ENCODE assay signal across 18 cellular contexts in the genomic region with DNA sequence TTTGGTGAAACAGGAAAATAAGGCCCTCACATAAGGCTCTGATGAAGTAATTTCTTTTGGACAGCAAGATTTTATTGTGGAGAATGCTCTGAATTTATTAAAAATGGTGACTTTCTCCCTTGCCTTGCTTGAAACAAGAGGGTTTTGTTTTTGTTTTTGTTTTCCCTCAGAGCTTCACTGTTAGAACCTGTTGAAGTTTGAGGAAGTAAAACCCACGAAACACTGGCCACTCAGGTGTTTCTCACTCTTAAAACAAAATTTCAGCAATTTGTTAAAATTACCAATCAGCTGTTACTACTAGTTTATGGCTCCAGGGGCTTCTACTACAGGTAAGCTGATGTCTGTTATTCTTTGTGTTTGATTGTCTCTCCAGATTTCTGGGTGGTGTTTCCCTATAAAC.
A peak's percentile ranks its signal among the peaks of the same experiment; 100 is the strongest.
DNase-seq lines count a peak whose midpoint lies in the region; ATAC-seq, FAIRE-seq and TF ChIP-seq lines count a peak whose summit lies in the region.
"Had no signal": no experiment of that assay in that cellular context is flagged by ENCODE, and none has a peak within 500 bp of the region (broad histone marks: within the 10 kb centered on the region; RNA-seq: fewer than 3 reads in every experiment).

No MANE protein-coding gene starts in this region.

- peak; percentile 53 for ATAC-seq in GM19372 (IDR thresholded peaks at IDR 0.05; ENCODE audit: low read depth, unreplicated experiment)
- peak; percentile 79 for ATAC-seq in GM21717 (IDR thresholded peaks at IDR 0.05; ENCODE audit: unreplicated experiment)
- ATAC-seq in HG03135 (IDR thresholded peaks at IDR 0.05; ENCODE audit: unreplicated experiment): peak; percentile 74
- ATAC-seq in HepG2: no peak
- ATAC-seq in activated CD8-positive, alpha-beta memory T cell treated with anti-CD3 and anti-CD28 coated beads, Interleukin-2, amount 10 ng/mL, durations not matched to agents 7 days and 5 days: no peak
- no peak for ATAC-seq in left ventricle myocardium superior
- ATAC-seq: right cardiac atrium had no signal

- TF ChIP-seq CTCF in GM12865 (IDR thresholded peaks at IDR 0.05; ENCODE audit: insufficient read depth, low read depth, low read length, missing control alignments) (no peak), HepG2 (CRISPR knock-in tag; IDR thresholded peaks at IDR 0.05) (no peak)

- H3K27me3 Mint-ChIP-seq in activated CD8-positive, alpha-beta memory T cell treated with anti-CD3 and anti-CD28 coated beads, Interleukin-2, amount 10 ng/mL, durations not matched to agents 7 days and 5 days: no peaks in the 10 kb centered on the region

- intact Hi-C loops in HepG2 (cut with micrococcal nuclease; ENCODE audit: unreplicated experiment): no loop called here
- intact Hi-C loops in left ventricle myocardium superior (cut with micrococcal nuclease): no loop called here

- no peak overlapping the region for H3K27ac ChIP-seq in HepG2 (ENCODE audit: extremely low read length, insufficient read depth, low read length)
- H3K27ac ChIP-seq in GM23248: no peak overlapping the region

- DNase-seq in GM12865 (ENCODE audit: low read depth) (peak; percentile 53), HepG2 (ENCODE audit: low spot score) (no peak), GM23248 (no peak), left ventricle myocardium superior (no peak)
- no peak for DNase-seq in activated CD8-positive, alpha-beta memory T cell treated with anti-CD3 and anti-CD28 coated beads, Interleukin-2, amount 10 ng/mL, durations not matched to agents 7 days and 5 days
- DNase-seq: activated naive CD4-positive, alpha-beta T cell treated with anti-CD3 and anti-CD28 coated beads, Interleukin-2, amount 50 U/mL, for 16 hours; C1 segment of cervical spinal cord; dermis blood vessel endothelial cell; DMS79; islet precursor cell; midbrain; NCI-H2029 treated with DMSO at 0.1 percent for 48 hours; right cardiac atrium; stimulated activated CD4-positive, alpha-beta T cell treated with anti-CD3 and anti-CD28 coated beads, Interleukin-1b, Interleukin-23, amount 100 ng/mL, for 48 hours; T-helper 1 cell had no signal

- no peaks in the 10 kb centered on the region for H3K36me3 Mint-ChIP-seq in activated CD8-positive, alpha-beta memory T cell treated with anti-CD3 and anti-CD28 coated beads, Interleukin-2, amount 10 ng/mL, durations not matched to agents 7 days and 5 days

- no TSS peak for BruUV-seq in HepG2 (replicated peaks; lab: Mats Ljungman, UMichigan)

- 4% methylated on average over 1 of the region's 1 CpG for WGBS in HepG2 (ENCODE audit: low lambda C conversion rate)
- WGBS in GM23248 (ENCODE audit: low coverage in 1 of 2, low lambda C conversion rate in 2 of 2, missing lambda C conversion rate in 2 of 2), 2 experiments: 38 to 65% methylated on average over 1 of the region's 1 CpG

- H3K4me3 Mint-ChIP-seq in activated CD8-positive, alpha-beta memory T cell treated with anti-CD3 and anti-CD28 coated beads, Interleukin-2, amount 10 ng/mL, durations not matched to agents 7 days and 5 days: no peak overlapping the region

- no peak overlapping the region for H3K4me2 ChIP-seq in HepG2 (ENCODE audit: low read depth, low read length)
- H3K4me2 ChIP-seq in GM23248 (ENCODE audit: unreplicated experiment): no peak overlapping the region

- H4K20me1 ChIP-seq in HepG2 (ENCODE audit: insufficient read depth, low read length) (no peaks in the 10 kb centered on the region), GM23248 (ENCODE audit: insufficient read depth) (no peaks in the 10 kb centered on the region)

- POLR2A ChIA-PET in HepG2 (lab: Yijun Ruan, JAX): no interaction called here

- in situ Hi-C loops in HepG2 (cut with HindIII; ENCODE audit: extremely low pct_ligation_motif_present, low pct_unique_long_range_greater_than_20kb) (no loop called here), GM23248 (cut with MboI) (no loop called here)

- H2AFZ ChIP-seq in HepG2 (ENCODE audit: low read length): no peak overlapping the region
- no peak overlapping the region for H2AFZ ChIP-seq in GM23248

- H3K4me3 ChIP-seq in GM12865 (ENCODE audit: low read depth, low read length) (no peak overlapping the region), HepG2 (replicated peaks in 1 of 3; ENCODE audit: insufficient read depth in 1 of 3, low read depth in 2 of 3, low read length in 3 of 3) (no peak overlapping the region), GM23248 (no peak overlapping the region)

- no peak overlapping the region for H3K27ac Mint-ChIP-seq in activated CD8-positive, alpha-beta memory T cell treated with anti-CD3 and anti-CD28 coated beads, Interleukin-2, amount 10 ng/mL, durations not matched to agents 7 days and 5 days

- H3K9ac ChIP-seq in HepG2 (ENCODE audit: insufficient read depth, low read depth, low read length) (no peak overlapping the region), GM23248 (no peak overlapping the region)

- no peaks in the 10 kb centered on the region for H3K4me1 ChIP-seq in HepG2 (ENCODE audit: insufficient read depth, low read length)
- no peaks in the 10 kb centered on the region for H3K4me1 ChIP-seq in GM23248 (ENCODE audit: insufficient read depth)

- H3F3A ChIP-seq in GM23248 (ENCODE audit: insufficient read depth): no peaks in the 10 kb centered on the region

- H3K9me2 ChIP-seq in GM23248 (ENCODE audit: insufficient read depth): no peaks in the 10 kb centered on the region

- no peak for FAIRE-seq in HepG2 (lab: Jason Lieb, UNC)

- H3K9me3 ChIP-seq in HepG2 (ENCODE audit: low read length) (no peaks in the 10 kb centered on the region), GM23248 (ENCODE audit: low read depth) (no peaks in the 10 kb centered on the region)

- H3K79me2 ChIP-seq in HepG2 (ENCODE audit: insufficient read depth, low read length) (no peaks in the 10 kb centered on the region), GM23248 (ENCODE audit: insufficient read depth) (no peaks in the 10 kb centered on the region)

- no peaks in the 10 kb centered on the region for H3K27me3 ChIP-seq in HepG2 (ENCODE audit: control insufficient read depth in 1 of 2, insufficient read depth in 2 of 2, low read length in 2 of 2)
- no peaks in the 10 kb centered on the region for H3K27me3 ChIP-seq in GM23248 (replicated peaks; ENCODE audit: insufficient read depth)

- peaks cover 5% of the 10 kb centered on the region for H3K9me3 Mint-ChIP-seq in activated CD8-positive, alpha-beta memory T cell treated with anti-CD3 and anti-CD28 coated beads, Interleukin-2, amount 10 ng/mL, durations not matched to agents 7 days and 5 days (ENCODE audit: low read depth)

- TF ChIP-seq POLR2A in HepG2 (IDR thresholded peaks at IDR 0.05; ENCODE audit: insufficient read depth in 1 of 2, low read depth in 2 of 2, low read length in 2 of 2): no peak

- no peaks in the 10 kb centered on the region for H3K36me3 ChIP-seq in HepG2 (replicated peaks in 1 of 2; ENCODE audit: control insufficient read depth in 1 of 2, insufficient read depth in 2 of 2, low read length in 2 of 2)
- no peaks in the 10 kb centered on the region for H3K36me3 ChIP-seq in GM23248 (ENCODE audit: low read depth)

- no peak for TF ChIP-seq EP300 in HepG2 (IDR thresholded peaks at IDR 0.05; ENCODE audit: low read depth in 2 of 2, low read length in 2 of 2)
- TF ChIP-seq EP300 in HepG2 (CRISPR knock-in tag; IDR thresholded peaks at IDR 0.05; ENCODE audit: borderline replicate concordance): no peak

- CTCF ChIA-PET in HepG2 (lab: Yijun Ruan, JAX; ENCODE audit: low intra/inter-chr PET ratio, low total read pairs): no interaction called here
- CTCF ChIA-PET in activated CD8-positive, alpha-beta memory T cell treated with anti-CD3 and anti-CD28 coated beads, Interleukin-2, amount 10 ng/mL, durations not matched to agents 7 days and 5 days (lab: Charles Lee): no interaction called here

- no peak for TF ChIP-seq RAD21 in HepG2 (CRISPR knock-in tag; IDR thresholded peaks at IDR 0.05)

- peaks cover 4% of the 10 kb centered on the region for H3K4me1 Mint-ChIP-seq in activated CD8-positive, alpha-beta memory T cell treated with anti-CD3 and anti-CD28 coated beads, Interleukin-2, amount 10 ng/mL, durations not matched to agents 7 days and 5 days

TF ChIP-seq in HepG2, 621 proteins besides CTCF, POLR2A, EP300 and RAD21:
- no peak for TF ChIP-seq ZNF678 (CRISPR knock-in tag; IDR thresholded peaks at IDR 0.05)
- TF ChIP-seq, protein P1, sequence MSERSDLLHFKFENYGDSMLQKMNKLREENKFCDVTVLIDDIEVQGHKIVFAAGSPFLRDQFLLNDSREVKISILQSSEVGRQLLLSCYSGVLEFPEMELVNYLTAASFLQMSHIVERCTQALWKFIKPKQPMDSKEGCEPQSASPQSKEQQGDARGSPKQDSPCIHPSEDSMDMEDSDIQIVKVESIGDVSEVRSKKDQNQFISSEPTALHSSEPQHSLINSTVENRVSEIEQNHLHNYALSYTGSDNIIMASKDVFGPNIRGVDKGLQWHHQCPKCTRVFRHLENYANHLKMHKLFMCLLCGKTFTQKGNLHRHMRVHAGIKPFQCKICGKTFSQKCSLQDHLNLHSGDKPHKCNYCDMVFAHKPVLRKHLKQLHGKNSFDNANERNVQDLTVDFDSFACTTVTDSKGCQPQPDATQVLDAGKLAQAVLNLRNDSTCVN (CRISPR knock-in tag; IDR thresholded peaks at IDR 0.05; ENCODE audit: borderline replicate concordance): no peak

Comparison
In these comparisons a context has a peak if more than half of its experiments do, and no peak if none do; other contexts are left out.
1. ATAC-seq: peak in GM19372 (single experiment), GM21717 (single experiment) and HG03135 (single experiment); none in HepG2 (single experiment), activated CD8-positive, alpha-beta memory T cell treated with anti-CD3 and anti-CD28 coated beads, Interleukin-2, amount 10 ng/mL, durations not matched to agents 7 days and 5 days (single experiment) and left ventricle myocardium superior (single experiment).